Comparison of ENCODE assay signal across 13 cellular contexts in genomic region chr1:29196863-29197589, GRCh38. TPM values are rescaled to one million over a fixed set of nuclear protein-coding genes. Genes with fewer than 3 reads are reported as not detected.
DNase-seq lines count a peak whose midpoint lies in the region; ATAC-seq and TF ChIP-seq lines count a peak whose summit lies in the region.
"Had no signal": no experiment of that assay in that cellular context is flagged by ENCODE, and none has a peak within 500 bp of the region (broad histone marks: within the 10 kb centered on the region; RNA-seq: fewer than 3 reads in every experiment).

No MANE protein-coding gene starts in this region.

- H3K36me3 Mint-ChIP-seq in activated CD8-positive, alpha-beta T cell treated with anti-CD3 and anti-CD28 coated beads for 36 hours (ENCODE audit: low read depth): peaks cover 33% of the 10 kb centered on the region
- peaks cover 9% of the 10 kb centered on the region for H3K36me3 Mint-ChIP-seq in activated CD8-positive, alpha-beta T cell treated with anti-CD3 and anti-CD28 coated beads, Interleukin-2, amount 10 ng/mL, durations not matched to agents 7 days and 5 days (ENCODE audit: low read depth)
- H3K36me3 Mint-ChIP-seq in WTC11: peaks cover 49% of the 10 kb centered on the region
- peaks cover 46% of the 10 kb centered on the region for H3K36me3 Mint-ChIP-seq in stimulated activated effector memory CD8-positive, alpha-beta T cell treated with anti-CD3 and anti-CD28 coated beads, Interleukin-12 subunit alpha, Interleukin-12 subunit beta, amount 100 ng/mL, for 72 hours
- peaks cover 9% of the 10 kb centered on the region for H3K36me3 Mint-ChIP-seq in activated naive CD4-positive, alpha-beta T cell treated with anti-CD3 and anti-CD28 coated beads, Interleukin-2, amount 10 ng/mL, durations not matched to agents 7 days and 5 days
- H3K36me3 Mint-ChIP-seq: natural killer cell treated with Interleukin-12 subunit alpha and Interleukin-12 subunit beta and Interleukin-15 and Interleukin-18, amount 100 ng/mL, for 72 hours had no signal

- CTCF ChIA-PET in activated CD8-positive, alpha-beta T cell treated with anti-CD3 and anti-CD28 coated beads for 36 hours (lab: Charles Lee): interaction anchor here (0.6 to 5.9 kb wide), 14 partner anchors 9 to 412 kb away, joined by 3 to 63 read pairs (median 4); partner anchors contain the start of gene SRSF4
- CTCF ChIA-PET in activated CD8-positive, alpha-beta T cell treated with anti-CD3 and anti-CD28 coated beads, Interleukin-2, amount 10 ng/mL, durations not matched to agents 7 days and 5 days (lab: Charles Lee): interaction anchor here (0.9 to 3.8 kb wide), 23 partner anchors 12 to 422 kb away, joined by 3 to 49 read pairs (median 5); partner anchors contain the start of genes SRSF4 and TMEM200B
- CTCF ChIA-PET in WTC11 (lab: Charles Lee): interaction anchor here (0.6 to 4.9 kb wide), 42 partner anchors 9 to 1519 kb away, joined by 3 to 57 read pairs (median 4); partner anchors contain the start of genes MECR, SRSF4 and TMEM200B
- CTCF ChIA-PET in activated naive CD4-positive, alpha-beta T cell treated with anti-CD3 and anti-CD28 coated beads, Interleukin-2, amount 10 ng/mL, durations not matched to agents 7 days and 5 days (lab: Charles Lee): interaction anchor here (0.6 to 9.0 kb wide), 15 partner anchors 9 to 837 kb away, joined by 3 to 221 read pairs (median 6); partner anchors contain the start of genes SRSF4 and TMEM200B

- H3K4me3 ChIP-seq in foreskin fibroblast (ENCODE audit: low read depth in 1 of 2, low read length in 2 of 2): no peak overlapping the region
- H3K4me3 ChIP-seq: HAP-1 had no signal

- no peak for DNase-seq in activated CD8-positive, alpha-beta T cell treated with anti-CD3 and anti-CD28 coated beads for 36 hours
- DNase-seq in activated CD8-positive, alpha-beta T cell treated with anti-CD3 and anti-CD28 coated beads, Interleukin-2, amount 10 ng/mL, durations not matched to agents 7 days and 5 days: no peak
- DNase-seq in WTC11 (ENCODE audit: low spot score): no peak
- peak; percentile 85 to 91 for DNase-seq in foreskin fibroblast
- no peak for DNase-seq in stimulated activated effector memory CD8-positive, alpha-beta T cell treated with anti-CD3 and anti-CD28 coated beads, Interleukin-12 subunit alpha, Interleukin-12 subunit beta, amount 100 ng/mL, for 72 hours (ENCODE audit: low spot score in 2 of 2)
- DNase-seq in NCI-H187 (lab: John Stamatoyannopoulos, UW): no peak
- DNase-seq in activated naive CD4-positive, alpha-beta T cell treated with anti-CD3 and anti-CD28 coated beads, Interleukin-2, amount 10 ng/mL, durations not matched to agents 7 days and 5 days: no peak
- DNase-seq: foreskin melanocyte, kidney had no signal

- POLR2A ChIA-PET in activated CD8-positive, alpha-beta T cell treated with anti-CD3 and anti-CD28 coated beads for 36 hours (lab: Charles Lee): interaction anchor here (0.9 to 2.5 kb wide), 5 partner anchors 16 to 315 kb away, joined by 3 to 13 read pairs (median 3); partner anchors contain the start of gene SRSF4
- POLR2A ChIA-PET in activated CD8-positive, alpha-beta T cell treated with anti-CD3 and anti-CD28 coated beads, Interleukin-2, amount 10 ng/mL, durations not matched to agents 7 days and 5 days (lab: Charles Lee): interaction anchor here (0.7 to 2.5 kb wide), 2 partner anchors 16 to 307 kb away, joined by 4 to 16 read pairs; partner anchors contain the start of gene SRSF4
- POLR2A ChIA-PET in WTC11 (lab: Charles Lee): interaction anchor here (0.6 to 2.2 kb wide), 5 partner anchors 10 to 315 kb away, joined by 3 to 10 read pairs (median 4); partner anchors contain the start of gene SRSF4

- no peak overlapping the region for H3K4me3 Mint-ChIP-seq in activated CD8-positive, alpha-beta T cell treated with anti-CD3 and anti-CD28 coated beads for 36 hours
- no peak overlapping the region for H3K4me3 Mint-ChIP-seq in activated CD8-positive, alpha-beta T cell treated with anti-CD3 and anti-CD28 coated beads, Interleukin-2, amount 10 ng/mL, durations not matched to agents 7 days and 5 days
- no peak overlapping the region for H3K4me3 Mint-ChIP-seq in WTC11
- H3K4me3 Mint-ChIP-seq in stimulated activated effector memory CD8-positive, alpha-beta T cell treated with anti-CD3 and anti-CD28 coated beads, Interleukin-12 subunit alpha, Interleukin-12 subunit beta, amount 100 ng/mL, for 72 hours: no peak overlapping the region
- no peak overlapping the region for H3K4me3 Mint-ChIP-seq in activated naive CD4-positive, alpha-beta T cell treated with anti-CD3 and anti-CD28 coated beads, Interleukin-2, amount 10 ng/mL, durations not matched to agents 7 days and 5 days
- H3K4me3 Mint-ChIP-seq: natural killer cell treated with Interleukin-12 subunit alpha and Interleukin-12 subunit beta and Interleukin-15 and Interleukin-18, amount 100 ng/mL, for 72 hours; T-cell had no signal

- H3K4me1 Mint-ChIP-seq in activated CD8-positive, alpha-beta T cell treated with anti-CD3 and anti-CD28 coated beads for 36 hours (ENCODE audit: low read depth): peaks cover 8% of the 10 kb centered on the region
- H3K4me1 Mint-ChIP-seq in activated CD8-positive, alpha-beta T cell treated with anti-CD3 and anti-CD28 coated beads, Interleukin-2, amount 10 ng/mL, durations not matched to agents 7 days and 5 days (ENCODE audit: low read depth): peaks cover 20% of the 10 kb centered on the region
- peaks cover 2% of the 10 kb centered on the region; the same call in 1 of the 2 replicates for H3K4me1 Mint-ChIP-seq in WTC11
- no peaks in the 10 kb centered on the region for H3K4me1 Mint-ChIP-seq in stimulated activated effector memory CD8-positive, alpha-beta T cell treated with anti-CD3 and anti-CD28 coated beads, Interleukin-12 subunit alpha, Interleukin-12 subunit beta, amount 100 ng/mL, for 72 hours
- H3K4me1 Mint-ChIP-seq in activated naive CD4-positive, alpha-beta T cell treated with anti-CD3 and anti-CD28 coated beads, Interleukin-2, amount 10 ng/mL, durations not matched to agents 7 days and 5 days: peaks cover 2% of the 10 kb centered on the region
- H3K4me1 Mint-ChIP-seq: T-cell had no signal

- H3K27ac Mint-ChIP-seq in activated CD8-positive, alpha-beta T cell treated with anti-CD3 and anti-CD28 coated beads for 36 hours: no peak overlapping the region
- no peak overlapping the region for H3K27ac Mint-ChIP-seq in activated CD8-positive, alpha-beta T cell treated with anti-CD3 and anti-CD28 coated beads, Interleukin-2, amount 10 ng/mL, durations not matched to agents 7 days and 5 days
- H3K27ac Mint-ChIP-seq in WTC11: peak overlapping the region; percentile 73
- H3K27ac Mint-ChIP-seq in stimulated activated effector memory CD8-positive, alpha-beta T cell treated with anti-CD3 and anti-CD28 coated beads, Interleukin-12 subunit alpha, Interleukin-12 subunit beta, amount 100 ng/mL, for 72 hours: peak overlapping the region; percentile 27
- no peak overlapping the region for H3K27ac Mint-ChIP-seq in activated naive CD4-positive, alpha-beta T cell treated with anti-CD3 and anti-CD28 coated beads, Interleukin-2, amount 10 ng/mL, durations not matched to agents 7 days and 5 days
- H3K27ac Mint-ChIP-seq: natural killer cell treated with Interleukin-12 subunit alpha and Interleukin-12 subunit beta and Interleukin-15 and Interleukin-18, amount 100 ng/mL, for 72 hours; T-cell had no signal

- no peaks in the 10 kb centered on the region for H3K9me3 Mint-ChIP-seq in activated CD8-positive, alpha-beta T cell treated with anti-CD3 and anti-CD28 coated beads for 36 hours
- H3K9me3 Mint-ChIP-seq in activated CD8-positive, alpha-beta T cell treated with anti-CD3 and anti-CD28 coated beads, Interleukin-2, amount 10 ng/mL, durations not matched to agents 7 days and 5 days (ENCODE audit: insufficient read depth): no peaks in the 10 kb centered on the region
- no peaks in the 10 kb centered on the region for H3K9me3 Mint-ChIP-seq in WTC11
- H3K9me3 Mint-ChIP-seq in stimulated activated effector memory CD8-positive, alpha-beta T cell treated with anti-CD3 and anti-CD28 coated beads, Interleukin-12 subunit alpha, Interleukin-12 subunit beta, amount 100 ng/mL, for 72 hours: no peaks in the 10 kb centered on the region
- H3K9me3 Mint-ChIP-seq in activated naive CD4-positive, alpha-beta T cell treated with anti-CD3 and anti-CD28 coated beads, Interleukin-2, amount 10 ng/mL, durations not matched to agents 7 days and 5 days: no peaks in the 10 kb centered on the region
- H3K9me3 Mint-ChIP-seq: natural killer cell treated with Interleukin-12 subunit alpha and Interleukin-12 subunit beta and Interleukin-15 and Interleukin-18, amount 100 ng/mL, for 72 hours; T-cell had no signal

- H3K27me3 Mint-ChIP-seq in activated CD8-positive, alpha-beta T cell treated with anti-CD3 and anti-CD28 coated beads for 36 hours: no peaks in the 10 kb centered on the region
- no peaks in the 10 kb centered on the region for H3K27me3 Mint-ChIP-seq in activated CD8-positive, alpha-beta T cell treated with anti-CD3 and anti-CD28 coated beads, Interleukin-2, amount 10 ng/mL, durations not matched to agents 7 days and 5 days (ENCODE audit: low read depth)
- no peaks in the 10 kb centered on the region for H3K27me3 Mint-ChIP-seq in WTC11 (ENCODE audit: low read depth)
- no peaks in the 10 kb centered on the region for H3K27me3 Mint-ChIP-seq in activated naive CD4-positive, alpha-beta T cell treated with anti-CD3 and anti-CD28 coated beads, Interleukin-2, amount 10 ng/mL, durations not matched to agents 7 days and 5 days
- H3K27me3 Mint-ChIP-seq: natural killer cell treated with Interleukin-12 subunit alpha and Interleukin-12 subunit beta and Interleukin-15 and Interleukin-18, amount 100 ng/mL, for 72 hours; T-cell had no signal

- intact Hi-C loops in activated CD8-positive, alpha-beta T cell treated with anti-CD3 and anti-CD28 coated beads for 36 hours (cut with micrococcal nuclease): no loop called here

- no peak for TF ChIP-seq CTCF in activated CD8-positive, alpha-beta T cell treated with anti-CD3 and anti-CD28 coated beads for 36 hours (IDR thresholded peaks at IDR 0.05)
- TF ChIP-seq CTCF in WTC11 (IDR thresholded peaks at IDR 0.05): no peak
- no peak for TF ChIP-seq CTCF in foreskin fibroblast (IDR thresholded peaks at IDR 0.05; ENCODE audit: low read depth, low read length)

- ATAC-seq in activated CD8-positive, alpha-beta T cell treated with anti-CD3 and anti-CD28 coated beads for 36 hours: peak; percentile 10
- no peak for ATAC-seq in activated CD8-positive, alpha-beta T cell treated with anti-CD3 and anti-CD28 coated beads, Interleukin-2, amount 10 ng/mL, durations not matched to agents 7 days and 5 days
- ATAC-seq in WTC11: no peak
- ATAC-seq in stimulated activated effector memory CD8-positive, alpha-beta T cell treated with anti-CD3 and anti-CD28 coated beads, Interleukin-12 subunit alpha, Interleukin-12 subunit beta, amount 100 ng/mL, for 72 hours: no peak
- ATAC-seq in HG03520 (IDR thresholded peaks at IDR 0.05; ENCODE audit: unreplicated experiment): no peak
- ATAC-seq: natural killer cell treated with Interleukin-12 subunit alpha and Interleukin-12 subunit beta and Interleukin-15 and Interleukin-18, amount 100 ng/mL, for 72 hours had no signal

RNA-seq across cellular contexts. Expression of gene SRSF4, which starts 15.3 kb away (rescaled TPM):
- total RNA-seq in activated CD8-positive, alpha-beta T cell treated with anti-CD3 and anti-CD28 coated beads for 36 hours: 100 to 1,000 TPM; 121 to 123 TPM
- total RNA-seq in activated CD8-positive, alpha-beta T cell treated with anti-CD3 and anti-CD28 coated beads, Interleukin-2, amount 10 ng/mL, durations not matched to agents 7 days and 5 days: 100 to 1,000 TPM; 122 to 124 TPM
- total RNA-seq in WTC11 (2021): 93.8 to 99.9 TPM (median 94.7 TPM) in 3 replicates

RNA-seq across cellular contexts. Expression of gene MECR, which starts 33.7 kb away (rescaled TPM):
- 10 to 100 TPM; 42.2 to 43.5 TPM for total RNA-seq in activated CD8-positive, alpha-beta T cell treated with anti-CD3 and anti-CD28 coated beads for 36 hours
- total RNA-seq in activated CD8-positive, alpha-beta T cell treated with anti-CD3 and anti-CD28 coated beads, Interleukin-2, amount 10 ng/mL, durations not matched to agents 7 days and 5 days: 10 to 100 TPM; 23.5 to 26.4 TPM
- 37.6 to 44.2 TPM (median 43.0 TPM) in 3 replicates for total RNA-seq in WTC11 (2021)

RNA-seq across cellular contexts. Expression of gene PTPRU, which starts 39.3 kb away (rescaled TPM):
- total RNA-seq in activated CD8-positive, alpha-beta T cell treated with anti-CD3 and anti-CD28 coated beads for 36 hours: under 1 TPM; 0.56 to 0.74 TPM
- under 1 TPM in 1 of 2 experiments, not detected in 1; 0.13 TPM for total RNA-seq in activated CD8-positive, alpha-beta T cell treated with anti-CD3 and anti-CD28 coated beads, Interleukin-2, amount 10 ng/mL, durations not matched to agents 7 days and 5 days
- total RNA-seq in WTC11 (2021): 60.8 to 75.4 TPM (median 68.2 TPM) in 3 replicates

Comparison
In these comparisons a context has a peak if more than half of its experiments do, and no peak if none do; other contexts are left out.
1. DNase-seq: peak in foreskin fibroblast (2 of 2); none in activated CD8-positive, alpha-beta T cell treated with anti-CD3 and anti-CD28 coated beads for 36 hours (single experiment), activated CD8-positive, alpha-beta T cell treated with anti-CD3 and anti-CD28 coated beads, Interleukin-2, amount 10 ng/mL, durations not matched to agents 7 days and 5 days (single experiment), WTC11 (single experiment), stimulated activated effector memory CD8-positive, alpha-beta T cell treated with anti-CD3 and anti-CD28 coated beads, Interleukin-12 subunit alpha, Interleukin-12 subunit beta, amount 100 ng/mL, for 72 hours (0 of 2), NCI-H187 (0 of 2) and activated naive CD4-positive, alpha-beta T cell treated with anti-CD3 and anti-CD28 coated beads, Interleukin-2, amount 10 ng/mL, durations not matched to agents 7 days and 5 days (single experiment).
2. H3K27ac Mint-ChIP-seq: peak in WTC11 (single experiment) and stimulated activated effector memory CD8-positive, alpha-beta T cell treated with anti-CD3 and anti-CD28 coated beads, Interleukin-12 subunit alpha, Interleukin-12 subunit beta, amount 100 ng/mL, for 72 hours (single experiment); none in activated CD8-positive, alpha-beta T cell treated with anti-CD3 and anti-CD28 coated beads for 36 hours (single experiment), activated CD8-positive, alpha-beta T cell treated with anti-CD3 and anti-CD28 coated beads, Interleukin-2, amount 10 ng/mL, durations not matched to agents 7 days and 5 days (single experiment) and activated naive CD4-positive, alpha-beta T cell treated with anti-CD3 and anti-CD28 coated beads, Interleukin-2, amount 10 ng/mL, durations not matched to agents 7 days and 5 days (single experiment).
3. RNA of gene PTPRU, which starts 39.3 kb away (total RNA-seq): 60.8 to 75.4 TPM in WTC11; 0.56 to 0.74 TPM in activated CD8-positive, alpha-beta T cell treated with anti-CD3 and anti-CD28 coated beads for 36 hours and 0.13 TPM in activated CD8-positive, alpha-beta T cell treated with anti-CD3 and anti-CD28 coated beads, Interleukin-2, amount 10 ng/mL, durations not matched to agents 7 days and 5 days; every median in the first group is over 10 times any median in the second.